Comparison of ENCODE assay signal across 8 cellular contexts in genomic region chr22:17785185-17786184, GRCh38. TPM values are rescaled to one million over a fixed set of nuclear protein-coding genes. Genes with fewer than 3 reads are reported as not detected.
A peak's percentile ranks its signal among the peaks of the same experiment; 100 is the strongest.
DNase-seq lines count a peak whose midpoint lies in the region; ATAC-seq, FAIRE-seq and TF ChIP-seq lines count a peak whose summit lies in the region.

No MANE protein-coding gene starts in this region.

- FAIRE-seq in K562 (lab: Jason Lieb, UNC), result peak; percentile 88

- no peak overlapping the region for H3K4me3 ChIP-seq in K562

- no peaks in the 10 kb centered on the region for H3K9me3 ChIP-seq in K562 (replicated peaks; ENCODE audit: control insufficient read depth, insufficient read depth, low read depth, low read length)

- peak; percentile 82 for ATAC-seq in K562
- peak; percentile 61 for ATAC-seq in left colon
- ATAC-seq in GM19397 (IDR thresholded peaks at IDR 0.05; ENCODE audit: unreplicated experiment), result no peak
- ATAC-seq in GM21367 (IDR thresholded peaks at IDR 0.05; ENCODE audit: unreplicated experiment), result no peak

- no peaks in the 10 kb centered on the region for H3K79me2 ChIP-seq in K562 (ENCODE audit: control insufficient read depth, insufficient read depth, low read length)

- peaks cover 33 to 68% of the 10 kb centered on the region in 2 experiments; a peak in 4 of 5 replicates for H3K4me1 ChIP-seq in K562 (replicated peaks in 1 of 2; ENCODE audit: control insufficient read depth in 2 of 2, insufficient read depth in 2 of 2, low read length in 2 of 2)

- POLR2A ChIA-PET in K562 (lab: Yijun Ruan, JAX), result interaction anchor here (0.6 to 6.0 kb wide), 10 partner anchors 11 to 290 kb away, joined by 3 to 54 read pairs (median 4); partner anchors contain the start of gene BID

- peak overlapping the region in 1 of 2 experiments; percentile 77; a peak in 3 of 4 replicates for H3K9ac ChIP-seq in K562 (ENCODE audit: insufficient read depth in 1 of 2, low read depth in 2 of 2, low read length in 2 of 2)

- H4K20me1 ChIP-seq in K562 (replicated peaks; ENCODE audit: control insufficient read depth, insufficient read depth, low read length), result peaks cover 3% of the 10 kb centered on the region; the same call in 1 of the 2 replicates

- H2AFZ ChIP-seq in K562 (ENCODE audit: low read depth, low read length), result peak overlapping the region; percentile 9

- no peak for TF ChIP-seq EP300 in K562 (IDR thresholded peaks at IDR 0.05; ENCODE audit: low read length)

- H3K27ac ChIP-seq in K562 (ENCODE audit: extremely low read depth, low read depth, low read length), result peak overlapping the region; percentile 77; the same call in 1 of the 3 replicates

- TF ChIP-seq RAD21 in K562 (CRISPR knock-in tag; conservative IDR thresholded peaks at IDR 0.05 in 1 of 2, IDR thresholded peaks at IDR 0.05 in 1 of 2), result peak; percentile 44 to 84

- BruUV-seq in K562 (replicated peaks; lab: Mats Ljungman, UMichigan), result no TSS peak

- in situ Hi-C loops in K562 (cut with MboI), result no loop called here

- TF ChIP-seq POLR2A in K562 (conservative IDR thresholded peaks at IDR 0.05), result no peak

- no peaks in the 10 kb centered on the region; the same call in 2 of the 3 replicates for H3K36me3 ChIP-seq in K562 (ENCODE audit: control insufficient read depth, insufficient read depth, low read length)

- 28% methylated on average over 32 of the region's 37 CpGs for WGBS in K562 (ENCODE audit: insufficient coverage, low coverage, missing lambda C conversion rate)

- CTCF ChIA-PET in K562 (lab: Yijun Ruan, JAX; ENCODE audit: low intra/inter-chr PET ratio), result interaction anchor here (0.5 to 3.3 kb wide), 5 partner anchors 43 to 261 kb away, joined by 3 to 23 read pairs (median 5); no protein-coding TSS in a partner anchor

- H3K9me1 ChIP-seq in K562 (ENCODE audit: control insufficient read depth, insufficient read depth, low read length), result peaks cover 3% of the 10 kb centered on the region

- DNase-seq in CD1c-positive myeloid dendritic cell (ENCODE audit: extremely low spot score) (peak; percentile 75), HuH-7 (ENCODE audit: low spot score) (peak; percentile 96), UCSD-AML1 (lab: John Stamatoyannopoulos, UW; ENCODE audit: unreplicated experiment) (peak; percentile 72), K562 (ENCODE audit: extremely low read depth in 1 of 4, low spot score in 3 of 4) (peak; percentile 85 to 91 (median 87)), left colon (peak; percentile 73 to 87)
- peak; percentile 62 for DNase-seq in stimulated activated CD8-positive, alpha-beta memory T cell treated with anti-CD3 and anti-CD28 coated beads, Interleukin-4, amount 100 ng/mL, for 24 hours (ENCODE audit: low read depth)

- peak; percentile 88 to 97 (median 92) for TF ChIP-seq CTCF in K562 (IDR thresholded peaks at IDR 0.05 in 2 of 3, conservative IDR thresholded peaks at IDR 0.05 in 1 of 3; ENCODE audit: insufficient read depth in 2 of 3, low read depth in 1 of 3, low read length in 3 of 3)

- intact Hi-C loops in K562 (cut with micrococcal nuclease), result loop anchor here (1.0 to 5.0 kb wide), 4 partner anchors 43 to 291 kb away; partner anchors contain the start of genes BCL2L13 and PEX26
- intact Hi-C loops in left colon (cut with DNase I, micrococcal nuclease), result no loop called here

- H3K27me3 ChIP-seq in K562 (ENCODE audit: control insufficient read depth in 2 of 2, insufficient read depth in 2 of 2, low read length in 2 of 2), result no peaks in the 10 kb centered on the region; a peak in 1 of 5 replicates

- no peak overlapping the region for H3K4me2 ChIP-seq in K562 (ENCODE audit: insufficient read depth, low read length)

TF ChIP-seq in K562, 482 proteins besides CTCF, POLR2A, EP300 and RAD21 (continues in another document):
- TF ChIP-seq RNF2 (IDR thresholded peaks at IDR 0.05), result no peak
- no peak for TF ChIP-seq ZNF57 (CRISPR knock-in tag; IDR thresholded peaks at IDR 0.05)
- TF ChIP-seq ZBTB2 (IDR thresholded peaks at IDR 0.05), result no peak
- no peak for TF ChIP-seq CHD2 (IDR thresholded peaks at IDR 0.05; ENCODE audit: low read depth, low read length)
- TF ChIP-seq STAG1 (CRISPR knock-in tag; IDR thresholded peaks at IDR 0.05; ENCODE audit: borderline replicate concordance), result no peak; the same call in 1 of the 2 replicates
- no peak for TF ChIP-seq CHAMP1 (IDR thresholded peaks at IDR 0.05)
- TF ChIP-seq KAT7 (CRISPR knock-in tag; IDR thresholded peaks at IDR 0.05; ENCODE audit: borderline replicate concordance), result no peak
- TF ChIP-seq ZBTB33 (CRISPR knock-in tag; IDR thresholded peaks at IDR 0.05), result peak; percentile 92

RNA-seq across cellular contexts. Expression of gene BID, which starts 11.2 kb away (rescaled TPM):
- total RNA-seq in K562 (2011; cell fraction: chromatin; rRNA removed; ENCODE audit: low replicate concordance), result 18.0 and 26.5 TPM in 2 replicates
- 39.3 and 42.0 TPM in 2 replicates for total RNA-seq in K562 (2011; cell fraction: nucleolus; rRNA removed)
- 27.0 and 30.7 TPM in 2 replicates for total RNA-seq in K562 (2011; cell fraction: nucleoplasm; rRNA removed)
- total RNA-seq in K562 (2014; rRNA removed) (165 and 212 TPM in 2 replicates), K562 (2014; rRNA removed; fragmentation: Illumina TruSeq; extraction: Trizol) (25.5 and 26.3 TPM in 2 replicates), K562 (2015; rRNA removed; fragmentation: Illumina TruSeq; extraction: Trizol) (60.4 and 63.7 TPM in 2 replicates), K562 (2021) (94.7 and 99.6 TPM in 2 replicates), left colon (10 to 100 TPM; 26.5 to 33.2 TPM)
- polyA plus RNA-seq in K562 (2011; rRNA removed) (119 and 164 TPM in 2 replicates), K562 (2014; fragmentation: Illumina TruSeq; extraction: Trizol) (35.2 and 84.7 TPM in 2 replicates), K562 (2014; fragmentation: Nextera tagmentation; extraction: Ambion mirVana) (1 to 10 TPM; 5.2 to 8.9 TPM), K562 (2014; rRNA removed) (208 and 209 TPM in 2 replicates)
- polyA plus RNA-seq in K562 (2011; cell fraction: cytosol; rRNA removed), result 249 and 453 TPM in 2 replicates
- 84.6 and 89.3 TPM in 2 replicates for polyA plus RNA-seq in K562 (2011; cell fraction: nucleus; rRNA removed)
- polyA plus RNA-seq in K562 (2012), result 60.9 and 80.1 TPM in 2 replicates
- polyA minus RNA-seq in K562 (2011; rRNA and poly(A)+ RNA removed), result 21.5 and 30.2 TPM in 2 replicates
- polyA minus RNA-seq in K562 (2011; cell fraction: cytosol; rRNA and poly(A)+ RNA removed), result 46.1 and 91.5 TPM in 2 replicates
- polyA minus RNA-seq in K562 (2011; cell fraction: nucleus; rRNA and poly(A)+ RNA removed), result 7.7 and 13.4 TPM in 2 replicates

Comparison
In these comparisons a context has a peak if more than half of its experiments do, and no peak if none do; other contexts are left out.
1. ATAC-seq: peak in K562 (single experiment) and left colon (single experiment); none in GM19397 (single experiment) and GM21367 (single experiment).
2. Peak in every context shown above with its lines, with median percentiles within 50 percentile points of each other: DNase-seq.